ENCODE assay signal across 12 cellular contexts in genomic region chr1:84700065-84700464, GRCh38. TPM values are rescaled to one million over a fixed set of nuclear protein-coding genes. Genes with fewer than 3 reads are reported as not detected.
DNase-seq lines count a peak whose midpoint lies in the region; ATAC-seq, FAIRE-seq and TF ChIP-seq lines count a peak whose summit lies in the region.
"Had no signal": no experiment of that assay in that cellular context is flagged by ENCODE, and none has a peak within 500 bp of the region (broad histone marks: within the 10 kb centered on the region; RNA-seq: fewer than 3 reads in every experiment).

No MANE protein-coding gene starts in this region.

- H3K9me3 ChIP-seq in gastroesophageal sphincter: no peaks in the 10 kb centered on the region

- peaks cover 0 to 50% (median 18%) of the 10 kb centered on the region in 3 donors for H3K4me1 ChIP-seq in gastroesophageal sphincter

- no peaks in the 10 kb centered on the region for H3K27me3 ChIP-seq in bronchial epithelial cell (ENCODE audit: control insufficient read depth, insufficient read depth, low read length)
- H3K27me3 ChIP-seq in brain microvascular endothelial cell (replicated peaks): peaks cover 3% of the 10 kb centered on the region
- H3K27me3 ChIP-seq in gastroesophageal sphincter: no peaks in the 10 kb centered on the region

- no peak for TF ChIP-seq EP300 in gastroesophageal sphincter (IDR thresholded peaks at IDR 0.05)

- in situ Hi-C loops in brain microvascular endothelial cell (cut with HindIII; ENCODE audit: low pct_ligation_motif_present, low sequenced_read_pairs): no loop called here

- ATAC-seq in GM21529 (IDR thresholded peaks at IDR 0.05; ENCODE audit: unreplicated experiment) (peak; percentile 91), HG03565 (IDR thresholded peaks at IDR 0.05; ENCODE audit: unreplicated experiment) (peak; percentile 71), gastroesophageal sphincter (no peak), left colon (no peak)
- ATAC-seq: activated CD8-positive, alpha-beta T cell treated with anti-CD3 and anti-CD28 coated beads for 36 hours had no signal

- TF ChIP-seq CTCF in bronchial epithelial cell (IDR thresholded peaks at IDR 0.05; ENCODE audit: insufficient read depth, low read length, severe bottlenecking) (no peak), brain microvascular endothelial cell (IDR thresholded peaks at IDR 0.05; ENCODE audit: low read depth, low read length, missing control alignments) (no peak), gastroesophageal sphincter (IDR thresholded peaks at IDR 0.05) (no peak)

- no peaks in the 10 kb centered on the region for H3K36me3 ChIP-seq in bronchial epithelial cell (ENCODE audit: control insufficient read depth, insufficient read depth, low read length)
- no peaks in the 10 kb centered on the region for H3K36me3 ChIP-seq in brain microvascular endothelial cell (replicated peaks)
- no peaks in the 10 kb centered on the region for H3K36me3 ChIP-seq in gastroesophageal sphincter

- no peak for DNase-seq in GM12891 (ENCODE audit: insufficient read length, low spot score)
- no peak for DNase-seq in bronchial epithelial cell (ENCODE audit: low read depth)
- DNase-seq in brain microvascular endothelial cell: no peak
- no peak for DNase-seq in activated CD4-positive, alpha-beta T cell treated with anti-CD3 and anti-CD28 coated beads, Interleukin-2, amount 50 U/mL, for 48 hours
- no peak for DNase-seq in left colon
- DNase-seq: activated CD8-positive, alpha-beta T cell treated with anti-CD3 and anti-CD28 coated beads for 36 hours; C1 segment of cervical spinal cord; stimulated activated CD4-positive, alpha-beta T cell treated with anti-CD3 and anti-CD28 coated beads, Interleukin-4, amount 100 ng/mL, for 1 hour had no signal

- 50 to 100% methylated on average over 1 of the region's 1 CpG for WGBS in gastroesophageal sphincter (ENCODE audit: low coverage in 1 of 2), 2 donors

- TF ChIP-seq POLR2A in GM12891 (IDR thresholded peaks at IDR 0.05; ENCODE audit: low read depth, low read length): no peak
- no peak for TF ChIP-seq POLR2A in gastroesophageal sphincter (IDR thresholded peaks at IDR 0.05)

- H3K27ac ChIP-seq in brain microvascular endothelial cell: no peak overlapping the region
- no peak overlapping the region for H3K27ac ChIP-seq in gastroesophageal sphincter

- H3K4me3 ChIP-seq in bronchial epithelial cell (ENCODE audit: low read depth, low read length) (no peak overlapping the region), brain microvascular endothelial cell (ENCODE audit: low read depth, low read length) (no peak overlapping the region), gastroesophageal sphincter (no peak overlapping the region)

- intact Hi-C loops in left colon (cut with DNase I, micrococcal nuclease): no loop called here

- FAIRE-seq in GM12891 (lab: Jason Lieb, UNC) (peak; percentile 83), bronchial epithelial cell (lab: Jason Lieb, UNC) (peak; percentile 7)
- FAIRE-seq: urothelium cell line had no signal

TF ChIP-seq in GM12891, 5 proteins besides CTCF, POLR2A, EP300 and RAD21:
- TF ChIP-seq PAX5 (IDR thresholded peaks at IDR 0.05; ENCODE audit: insufficient read depth, low read length, severe bottlenecking) (no peak), POU2F2 (IDR thresholded peaks at IDR 0.05; ENCODE audit: low read depth, low read length) (no peak), SPI1 (IDR thresholded peaks at IDR 0.05; ENCODE audit: low read depth, low read length) (peak; percentile 75), POLR2AphosphoS5 (IDR thresholded peaks at IDR 0.05; ENCODE audit: low read depth, low read length) (no peak)

RNA-seq across cellular contexts. Expression of gene SSX2IP, which starts 9.8 kb away (rescaled TPM):
- polyA plus RNA-seq in GM12891 (2012; ENCODE audit: low read depth, missing spikeins): 3.8 TPM
- total RNA-seq in bronchial epithelial cell (11.6 and 11.8 TPM in 2 replicates), gastroesophageal sphincter (10 to 100 TPM; 10.8 to 21.9 (median 17.0) TPM), left colon (10 to 100 TPM; 12.6 to 14.0 TPM)

Comparison
In these comparisons a context has a peak if more than half of its experiments do, and no peak if none do; other contexts are left out.
1. ATAC-seq: peak in GM21529 (single experiment) and HG03565 (single experiment); none in gastroesophageal sphincter (single experiment) and left colon (single experiment).